ENCODE assay signal across 18 cellular contexts in genomic region chr3:169562988-169563774, GRCh38.
DNase-seq lines count a peak whose midpoint lies in the region; ATAC-seq and TF ChIP-seq lines count a peak whose summit lies in the region.
"Had no signal": no experiment of that assay in that cellular context is flagged by ENCODE, and none has a peak within 500 bp of the region (broad histone marks: within the 10 kb centered on the region; RNA-seq: fewer than 3 reads in every experiment).

No MANE protein-coding gene starts in this region.

- no peaks in the 10 kb centered on the region for H3K27me3 ChIP-seq in endodermal cell (ENCODE audit: control insufficient read depth, insufficient read depth, low read length, poor library complexity, severe bottlenecking)
- H3K27me3 ChIP-seq in gastrocnemius medialis: no peaks in the 10 kb centered on the region
- H3K27me3 ChIP-seq: heart right ventricle, neutrophil had no signal

- H3K4me1 ChIP-seq in endodermal cell (ENCODE audit: control insufficient read depth, insufficient read depth, low read length) (no peaks in the 10 kb centered on the region), gastrocnemius medialis (no peaks in the 10 kb centered on the region)

- no peak overlapping the region for H3K27ac Mint-ChIP-seq in stimulated activated naive CD8-positive, alpha-beta T cell treated with anti-CD3 and anti-CD28 coated beads, Interleukin-15, amount 100 ng/mL, for 72 hours
- H3K27ac Mint-ChIP-seq in endodermal cell: no peak overlapping the region
- H3K27ac Mint-ChIP-seq: activated T-cell treated with anti-CD3 and anti-CD28 coated beads, Interleukin-2, amount 50 U/mL, for 24 hours had no signal

- TF ChIP-seq POLR2A in gastrocnemius medialis (IDR thresholded peaks at IDR 0.05): no peak

- H3K36me3 ChIP-seq in endodermal cell (ENCODE audit: control insufficient read depth, insufficient read depth, low read length): no peaks in the 10 kb centered on the region
- H3K36me3 ChIP-seq in gastrocnemius medialis: no peaks in the 10 kb centered on the region
- H3K36me3 ChIP-seq: heart right ventricle, neutrophil had no signal

- H3K36me3 Mint-ChIP-seq in endodermal cell (ENCODE audit: low read depth): no peaks in the 10 kb centered on the region

- H3K9ac ChIP-seq in endodermal cell (ENCODE audit: extremely low read depth, low read length, poor library complexity, severe bottlenecking): no peak overlapping the region
- H3K9ac ChIP-seq: GM23248 had no signal

- H3K4me1 Mint-ChIP-seq in stimulated activated naive CD8-positive, alpha-beta T cell treated with anti-CD3 and anti-CD28 coated beads, Interleukin-15, amount 100 ng/mL, for 72 hours: no peaks in the 10 kb centered on the region
- H3K4me1 Mint-ChIP-seq in endodermal cell: peaks cover 11% of the 10 kb centered on the region

- WGBS in endodermal cell (ENCODE audit: insufficient coverage in 1 of 2, insufficient read length in 1 of 2), 2 experiments: 91 to 96% methylated on average over 3 to 7 of the region's 7 CpGs

- no peaks in the 10 kb centered on the region for H3K9me3 Mint-ChIP-seq in stimulated activated naive CD8-positive, alpha-beta T cell treated with anti-CD3 and anti-CD28 coated beads, Interleukin-15, amount 100 ng/mL, for 72 hours
- H3K9me3 Mint-ChIP-seq in endodermal cell: peaks cover 5% of the 10 kb centered on the region
- H3K9me3 Mint-ChIP-seq: activated T-cell treated with anti-CD3 and anti-CD28 coated beads, Interleukin-2, amount 50 U/mL, for 24 hours had no signal

- no peaks in the 10 kb centered on the region for H3K9me3 ChIP-seq in endodermal cell (ENCODE audit: control insufficient read depth, low read length)
- H3K9me3 ChIP-seq in gastrocnemius medialis: no peaks in the 10 kb centered on the region
- H3K9me3 ChIP-seq: heart right ventricle, neutrophil had no signal

- H3K4me3 Mint-ChIP-seq in stimulated activated naive CD8-positive, alpha-beta T cell treated with anti-CD3 and anti-CD28 coated beads, Interleukin-15, amount 100 ng/mL, for 72 hours: no peak overlapping the region
- H3K4me3 Mint-ChIP-seq in endodermal cell: no peak overlapping the region
- H3K4me3 Mint-ChIP-seq: activated T-cell treated with anti-CD3 and anti-CD28 coated beads, Interleukin-2, amount 50 U/mL, for 24 hours had no signal

- TF ChIP-seq CTCF in endodermal cell (conservative IDR thresholded peaks at IDR 0.05) (peak; percentile 42), gastrocnemius medialis (IDR thresholded peaks at IDR 0.05 in 4 of 5, conservative IDR thresholded peaks at IDR 0.05 in 1 of 5) (no peak)

- DNase-seq in stimulated activated naive CD8-positive, alpha-beta T cell treated with anti-CD3 and anti-CD28 coated beads, Interleukin-15, amount 100 ng/mL, for 72 hours: no peak
- DNase-seq in stimulated activated naive CD8-positive, alpha-beta T cell treated with anti-CD3 and anti-CD28 coated beads, Interleukin-15, Interleukin-2, amounts not matched to agents 100 U/mL and 50 U/mL, for 24 hours: no peak
- peak; percentile 27 for DNase-seq in NCI-H526 treated with DMSO at 0.1 percent for 48 hours (lab: John Stamatoyannopoulos, UW)
- DNase-seq in endodermal cell: no peak
- DNase-seq in gastrocnemius medialis: no peak
- DNase-seq in AG20443 (ENCODE audit: low spot score): no peak
- no peak for DNase-seq in effector CD4-positive, alpha-beta T cell
- DNase-seq: activated T-cell treated with anti-CD3 and anti-CD28 coated beads, Interleukin-2, amount 50 U/mL, for 24 hours; AML-193; effector CD8-positive, alpha-beta T cell; GM23248; heart right ventricle; IMR-90; NCI-H446; stimulated activated CD4-positive, alpha-beta T cell treated with anti-CD3 and anti-CD28 coated beads, Interleukin-12 subunit alpha, Interleukin-12 subunit beta, amount 100 ng/mL, for 4 hours had no signal

- peak; percentile 33 for ATAC-seq in stimulated activated naive CD8-positive, alpha-beta T cell treated with anti-CD3 and anti-CD28 coated beads, Interleukin-15, amount 100 ng/mL, for 72 hours
- ATAC-seq in stimulated activated naive CD8-positive, alpha-beta T cell treated with anti-CD3 and anti-CD28 coated beads, Interleukin-15, Interleukin-2, amounts not matched to agents 100 U/mL and 50 U/mL, for 24 hours: no peak
- no peak for ATAC-seq in gastrocnemius medialis
- ATAC-seq in HG02623 (IDR thresholded peaks at IDR 0.05; ENCODE audit: unreplicated experiment): no peak
- ATAC-seq: heart right ventricle had no signal

- H3K4me3 ChIP-seq in endodermal cell (ENCODE audit: low read length): no peak overlapping the region
- no peak overlapping the region for H3K4me3 ChIP-seq in gastrocnemius medialis
- H3K4me3 ChIP-seq: GM23248, heart right ventricle, lung had no signal

- H3K27ac ChIP-seq in endodermal cell (ENCODE audit: low read depth, low read length) (no peak overlapping the region), gastrocnemius medialis (no peak overlapping the region)
- H3K27ac ChIP-seq: GM23248, neutrophil had no signal

- in situ Hi-C loops in gastrocnemius medialis (cut with MboI; ENCODE audit: low sequenced_read_pairs in 4 of 4): no loop called here

- H3K27me3 Mint-ChIP-seq in stimulated activated naive CD8-positive, alpha-beta T cell treated with anti-CD3 and anti-CD28 coated beads, Interleukin-15, amount 100 ng/mL, for 72 hours: peaks cover 12% of the 10 kb centered on the region
- H3K27me3 Mint-ChIP-seq in endodermal cell (ENCODE audit: insufficient read depth): no peaks in the 10 kb centered on the region

- intact Hi-C loops in gastrocnemius medialis (cut with DNase I; ENCODE audit: low total_unique reads): no loop called here
